In the genomic region with DNA sequence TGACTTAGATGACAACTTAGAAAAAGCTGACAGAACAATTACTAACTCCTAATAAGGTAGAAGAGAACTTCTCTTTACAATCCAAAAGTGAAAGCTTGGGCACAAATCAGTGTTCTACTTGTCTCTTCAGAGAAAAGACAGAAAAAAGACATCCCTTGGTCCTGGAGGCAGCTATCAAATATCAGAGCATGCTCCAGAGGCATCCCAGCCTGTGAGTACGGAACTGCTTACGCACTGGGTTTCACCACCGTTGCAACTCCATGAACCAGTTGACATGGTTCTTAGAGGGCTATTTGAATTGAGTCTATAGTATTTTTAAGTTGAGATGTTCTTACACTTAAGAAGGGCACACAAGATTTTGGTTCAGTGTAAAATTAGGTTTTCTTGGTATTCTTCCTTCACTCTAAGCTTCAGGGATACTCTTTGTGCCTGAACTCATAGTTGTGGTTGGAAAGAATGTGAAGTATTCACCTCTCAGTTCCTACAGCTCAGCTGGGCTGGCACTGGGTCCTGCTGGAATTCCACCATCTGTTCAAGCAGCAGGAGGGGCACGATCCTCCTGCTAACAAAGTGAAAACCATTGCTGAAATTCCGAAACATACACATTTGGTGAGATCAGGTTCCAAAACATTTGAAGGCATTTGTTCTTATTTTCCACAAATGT, we compare ENCODE assay signal across 10 cellular contexts. TPM values are rescaled to one million over a fixed set of nuclear protein-coding genes. Genes with fewer than 3 reads are reported as not detected.
DNase-seq lines count a peak whose midpoint lies in the region; ATAC-seq and TF ChIP-seq lines count a peak whose summit lies in the region.
"Had no signal": no experiment of that assay in that cellular context is flagged by ENCODE, and none has a peak within 500 bp of the region (broad histone marks: within the 10 kb centered on the region; RNA-seq: fewer than 3 reads in every experiment).

No MANE protein-coding gene starts in this region.

- DNase-seq in 8988T, result peak; percentile 78
- DNase-seq in LHCN-M2 (ENCODE audit: low read depth), result peak; percentile 94
- peak; percentile 52 to 67 for DNase-seq in dermis microvascular lymphatic vessel endothelial cell (ENCODE audit: low read depth in 2 of 2)
- peak in 1 of 2 experiments; percentile 49 for DNase-seq in mesothelial cell of epicardium (ENCODE audit: low spot score in 2 of 2, unreplicated experiment in 2 of 2)
- no peak for DNase-seq in stimulated activated naive CD8-positive, alpha-beta T cell treated with anti-CD3 and anti-CD28 coated beads, Interleukin-15, Interleukin-2, amounts not matched to agents 100 U/mL and 50 U/mL, for 24 hours
- no peak for DNase-seq in UCSD-AML1 (lab: John Stamatoyannopoulos, UW; ENCODE audit: unreplicated experiment)
- DNase-seq: activated CD8-positive, alpha-beta T cell treated with anti-CD3 and anti-CD28 coated beads for 36 hours; NCI-H1436 treated with DMSO at 0.1 percent for 48 hours had no signal

- ATAC-seq in HG02588 (IDR thresholded peaks at IDR 0.05; ENCODE audit: unreplicated experiment) (no peak), GM18907 (IDR thresholded peaks at IDR 0.05; ENCODE audit: unreplicated experiment) (no peak)
- no peak for ATAC-seq in stimulated activated naive CD8-positive, alpha-beta T cell treated with anti-CD3 and anti-CD28 coated beads, Interleukin-15, Interleukin-2, amounts not matched to agents 100 U/mL and 50 U/mL, for 24 hours
- ATAC-seq: activated CD8-positive, alpha-beta T cell treated with anti-CD3 and anti-CD28 coated beads for 36 hours had no signal

- no peaks in the 10 kb centered on the region for H3K27me3 Mint-ChIP-seq in mesothelial cell of epicardium (ENCODE audit: low read depth)
- H3K27me3 Mint-ChIP-seq: activated CD8-positive, alpha-beta T cell treated with anti-CD3 and anti-CD28 coated beads for 36 hours had no signal

- H3K9me3 Mint-ChIP-seq in mesothelial cell of epicardium, result no peaks in the 10 kb centered on the region
- H3K9me3 Mint-ChIP-seq: activated CD8-positive, alpha-beta T cell treated with anti-CD3 and anti-CD28 coated beads for 36 hours had no signal

- H3K27ac Mint-ChIP-seq in mesothelial cell of epicardium, result peak overlapping the region; percentile 95
- H3K27ac Mint-ChIP-seq: activated CD8-positive, alpha-beta T cell treated with anti-CD3 and anti-CD28 coated beads for 36 hours had no signal

- no peak for TF ChIP-seq CTCF in mesothelial cell of epicardium (IDR thresholded peaks at IDR 0.05; ENCODE audit: unreplicated experiment)

- peaks cover 15% of the 10 kb centered on the region for H3K36me3 Mint-ChIP-seq in mesothelial cell of epicardium

- peaks cover 51% of the 10 kb centered on the region for H3K4me1 Mint-ChIP-seq in mesothelial cell of epicardium

- H3K4me3 Mint-ChIP-seq in mesothelial cell of epicardium, result no peak overlapping the region
- H3K4me3 Mint-ChIP-seq: activated CD8-positive, alpha-beta T cell treated with anti-CD3 and anti-CD28 coated beads for 36 hours had no signal

RNA-seq across cellular contexts. Expression of a gene that starts 6.3 kb away (rescaled TPM):
- 87.8 and 89.8 TPM in 2 replicates for total RNA-seq in LHCN-M2 (2014; rRNA removed)
- 80.5 TPM for polyA plus RNA-seq in LHCN-M2 (2012)
- total RNA-seq in dermis microvascular lymphatic vessel endothelial cell, result 19.0 and 31.3 TPM in 2 replicates
- total RNA-seq in mesothelial cell of epicardium, result 11.8 to 15.4 TPM (median 13.9 TPM) in 3 replicates

RNA-seq across cellular contexts. Expression of a gene that starts 15.5 kb away (rescaled TPM):
- not detected in 2 replicates for total RNA-seq in LHCN-M2 (2014; rRNA removed)
- polyA plus RNA-seq in LHCN-M2 (2012), result 0.04 TPM
- total RNA-seq in dermis microvascular lymphatic vessel endothelial cell, result not detected in 2 replicates
- total RNA-seq in mesothelial cell of epicardium, result not detected in 3 replicates
- total RNA-seq: activated CD8-positive, alpha-beta T cell treated with anti-CD3 and anti-CD28 coated beads for 36 hours had no signal

RNA-seq across cellular contexts. Expression of a gene that starts 25.5 kb away (rescaled TPM):
- total RNA-seq in LHCN-M2 (2014; rRNA removed) (not detected in 2 replicates), dermis microvascular lymphatic vessel endothelial cell (not detected in 2 replicates), mesothelial cell of epicardium (not detected in 3 replicates)
- not detected for polyA plus RNA-seq in LHCN-M2 (2012)
- total RNA-seq: activated CD8-positive, alpha-beta T cell treated with anti-CD3 and anti-CD28 coated beads for 36 hours had no signal

RNA-seq across cellular contexts. Expression of a gene that starts 47.0 kb away (rescaled TPM):
- total RNA-seq in LHCN-M2 (2014; rRNA removed), result 46.2 and 47.3 TPM in 2 replicates
- 43.4 TPM for polyA plus RNA-seq in LHCN-M2 (2012)
- total RNA-seq in dermis microvascular lymphatic vessel endothelial cell, result 26.3 and 30.6 TPM in 2 replicates
- 19.4 to 21.9 TPM (median 20.5 TPM) in 3 replicates for total RNA-seq in mesothelial cell of epicardium

Comparison
In these comparisons a context has a peak if more than half of its experiments do, and no peak if none do; other contexts are left out.
1. DNase-seq: peak in 8988T (single experiment), LHCN-M2 (single experiment) and dermis microvascular lymphatic vessel endothelial cell (2 of 2); none in stimulated activated naive CD8-positive, alpha-beta T cell treated with anti-CD3 and anti-CD28 coated beads, Interleukin-15, Interleukin-2, amounts not matched to agents 100 U/mL and 50 U/mL, for 24 hours (single experiment) and UCSD-AML1 (single experiment).